Comparison of ENCODE assay signal across 8 cellular contexts in genomic region chr1:50968884-50969610, GRCh38. TPM values are rescaled to one million over a fixed set of nuclear protein-coding genes. Genes with fewer than 3 reads are reported as not detected.
DNase-seq lines count a peak whose midpoint lies in the region; ATAC-seq and TF ChIP-seq lines count a peak whose summit lies in the region.

No MANE protein-coding gene starts in this region.

- peak overlapping the region; percentile 70 for H2AFZ ChIP-seq in OCI-LY7 (ENCODE audit: low read length)
- H2AFZ ChIP-seq in osteoblast (ENCODE audit: low read length): peak overlapping the region; percentile 97

- peak; percentile 56 for DNase-seq in activated naive CD4-positive, alpha-beta T cell treated with Interleukin-2 at 50 U/mL for 16 hours
- no peak for DNase-seq in activated naive CD4-positive, alpha-beta T cell (lab: John Stamatoyannopoulos, UW)
- DNase-seq in OCI-LY7 (ENCODE audit: low spot score) (peak; percentile 69), Right ventricle myocardium inferior (ENCODE audit: missing footprints) (peak; percentile 86), osteoblast (ENCODE audit: insufficient read length, low spot score, missing footprints) (peak; percentile 78), glomerular visceral epithelial cell (ENCODE audit: extremely low spot score) (no peak)
- peak; percentile 60 for DNase-seq in activated naive CD4-positive, alpha-beta T cell treated with anti-CD3 and anti-CD28 coated beads, Interleukin-2, amount 10 ng/mL, durations not matched to agents 7 days and 5 days

- H3K36me3 Mint-ChIP-seq in activated naive CD4-positive, alpha-beta T cell treated with anti-CD3 and anti-CD28 coated beads, Interleukin-2, amount 10 ng/mL, durations not matched to agents 7 days and 5 days: peaks cover 34% of the 10 kb centered on the region

- H3K79me2 ChIP-seq in OCI-LY7 (ENCODE audit: insufficient read depth, low read depth, low read length) (peaks cover 47% of the 10 kb centered on the region), osteoblast (ENCODE audit: insufficient read depth, low read length) (peaks cover 53% of the 10 kb centered on the region)

- H3K4me2 ChIP-seq in OCI-LY7 (ENCODE audit: low read length): peak overlapping the region; percentile 83
- peak overlapping the region; percentile 99 for H3K4me2 ChIP-seq in osteoblast (ENCODE audit: insufficient read depth, low read length)

- peak overlapping the region; percentile 100 for H3K4me3 Mint-ChIP-seq in activated naive CD4-positive, alpha-beta T cell treated with anti-CD3 and anti-CD28 coated beads, Interleukin-2, amount 10 ng/mL, durations not matched to agents 7 days and 5 days

- H3K27ac Mint-ChIP-seq in activated naive CD4-positive, alpha-beta T cell treated with anti-CD3 and anti-CD28 coated beads, Interleukin-2, amount 10 ng/mL, durations not matched to agents 7 days and 5 days: peak overlapping the region; percentile 100

- H3K27me3 ChIP-seq in osteoblast (ENCODE audit: insufficient read depth, low read length): no peaks in the 10 kb centered on the region

- H3K4me1 ChIP-seq in OCI-LY7 (ENCODE audit: insufficient read depth, low read length, poor library complexity, severe bottlenecking): peaks cover 28% of the 10 kb centered on the region
- peaks cover 13% of the 10 kb centered on the region for H3K4me1 ChIP-seq in osteoblast (ENCODE audit: insufficient read depth, low read length)

- POLR2A ChIA-PET in OCI-LY7 (lab: Charles Lee): interaction anchor here (0.7 to 4.0 kb wide), 7 partner anchors 8 to 346 kb away, joined by 3 to 37 read pairs (median 5); partner anchors contain the start of gene FAF1

- H3K4me3 ChIP-seq in OCI-LY7 (ENCODE audit: low read depth, low read length, poor library complexity, severe bottlenecking) (peak overlapping the region; percentile 88), osteoblast (ENCODE audit: insufficient read depth, low read length) (peak overlapping the region; percentile 97)

- intact Hi-C loops in OCI-LY7 (cut with micrococcal nuclease; ENCODE audit: unreplicated experiment) (loop anchor here (1.0 to 10.0 kb wide), 4 partner anchors 8 to 906 kb away; partner anchors contain the start of genes EPS15, FAF1 and NRDC), Right ventricle myocardium inferior (cut with DNase I) (loop anchor here (2.0 kb wide), 1 partner anchor 194 kb away; no protein-coding TSS in a partner anchor)

- H4K20me1 ChIP-seq in OCI-LY7 (ENCODE audit: insufficient read depth, low read length): peaks cover 18% of the 10 kb centered on the region; the same call in 1 of the 2 replicates
- H4K20me1 ChIP-seq in osteoblast (ENCODE audit: insufficient read depth, low read length): no peaks in the 10 kb centered on the region

- H3K36me3 ChIP-seq in OCI-LY7 (ENCODE audit: insufficient read depth, low read length) (peaks cover 24% of the 10 kb centered on the region), osteoblast (ENCODE audit: insufficient read depth, low read length) (no peaks in the 10 kb centered on the region)

- H3K9me3 ChIP-seq in OCI-LY7 (ENCODE audit: low read length) (no peaks in the 10 kb centered on the region), osteoblast (ENCODE audit: low read depth, low read length) (no peaks in the 10 kb centered on the region)

- CTCF ChIA-PET in OCI-LY7 (lab: Charles Lee; ENCODE audit: unreplicated experiment): no interaction called here
- CTCF ChIA-PET in activated naive CD4-positive, alpha-beta T cell treated with anti-CD3 and anti-CD28 coated beads, Interleukin-2, amount 10 ng/mL, durations not matched to agents 7 days and 5 days (lab: Charles Lee): interaction anchor here (0.7 to 2.3 kb wide), 6 partner anchors 8 to 328 kb away, joined by 3 to 9 read pairs (median 4); partner anchors contain the start of gene FAF1

- TF ChIP-seq CTCF in OCI-LY7 (conservative IDR thresholded peaks at IDR 0.05; ENCODE audit: low read length) (no peak), osteoblast (IDR thresholded peaks at IDR 0.05; ENCODE audit: extremely low read depth, low read depth, low read length) (no peak)

- BruUV-seq in OCI-LY7 (replicated peaks; lab: Mats Ljungman, UMichigan): no TSS peak

- H3K9me3 Mint-ChIP-seq in activated naive CD4-positive, alpha-beta T cell treated with anti-CD3 and anti-CD28 coated beads, Interleukin-2, amount 10 ng/mL, durations not matched to agents 7 days and 5 days: no peaks in the 10 kb centered on the region

- H3K27ac ChIP-seq in OCI-LY7 (ENCODE audit: low read depth, low read length, poor library complexity, severe bottlenecking) (peak overlapping the region; percentile 89), osteoblast (ENCODE audit: low read depth, low read length) (peak overlapping the region; percentile 98)

- ATAC-seq in HG02938 (IDR thresholded peaks at IDR 0.05; ENCODE audit: unreplicated experiment) (peak; percentile 16), Right ventricle myocardium inferior (peak; percentile 23)

- peaks cover 13% of the 10 kb centered on the region for H3K27me3 Mint-ChIP-seq in activated naive CD4-positive, alpha-beta T cell treated with anti-CD3 and anti-CD28 coated beads, Interleukin-2, amount 10 ng/mL, durations not matched to agents 7 days and 5 days

- no peaks in the 10 kb centered on the region for H3K9me2 ChIP-seq in OCI-LY7 (ENCODE audit: insufficient read depth, low read length)

- peaks cover 39% of the 10 kb centered on the region for H3K4me1 Mint-ChIP-seq in activated naive CD4-positive, alpha-beta T cell treated with anti-CD3 and anti-CD28 coated beads, Interleukin-2, amount 10 ng/mL, durations not matched to agents 7 days and 5 days

RNA-seq across cellular contexts. Expression of gene CDKN2C, which starts 1.0 kb away (rescaled TPM):
- 46.6 and 55.6 TPM in 2 replicates for total RNA-seq in OCI-LY7 (2014; rRNA removed; shearing (Covaris generic))
- total RNA-seq in OCI-LY7 (2022) (71.0 and 81.2 TPM in 2 replicates), Right ventricle myocardium inferior (15.2 TPM), osteoblast (18.9 and 34.4 TPM in 2 replicates)

RNA-seq across cellular contexts. Expression of gene FAF1, which starts 9.0 kb away (rescaled TPM):
- total RNA-seq in OCI-LY7 (2014; rRNA removed; shearing (Covaris generic)): 42.3 and 57.5 TPM in 2 replicates
- total RNA-seq in OCI-LY7 (2022) (113 and 114 TPM in 2 replicates), Right ventricle myocardium inferior (80.4 TPM), osteoblast (40.5 and 52.2 TPM in 2 replicates)

Comparison
In these comparisons a context has a peak if more than half of its experiments do, and no peak if none do; other contexts are left out.
1. DNase-seq: peak in activated naive CD4-positive, alpha-beta T cell treated with Interleukin-2 at 50 U/mL for 16 hours (single experiment), OCI-LY7 (single experiment), activated naive CD4-positive, alpha-beta T cell treated with anti-CD3 and anti-CD28 coated beads, Interleukin-2, amount 10 ng/mL, durations not matched to agents 7 days and 5 days (single experiment), Right ventricle myocardium inferior (single experiment) and osteoblast (single experiment); none in activated naive CD4-positive, alpha-beta T cell (0 of 4) and glomerular visceral epithelial cell (single experiment).